Comparison of ENCODE assay signal across 27 cellular contexts in genomic region chr10:75007646-75008045, GRCh38.
A peak's percentile ranks its signal among the peaks of the same experiment; 100 is the strongest.
DNase-seq lines count a peak whose midpoint lies in the region; ATAC-seq lines count a peak whose summit lies in the region.
"Had no signal": no experiment of that assay in that cellular context is flagged by ENCODE, and none has a peak within 500 bp of the region (broad histone marks: within the 10 kb centered on the region; RNA-seq: fewer than 3 reads in every experiment).

No MANE protein-coding gene starts in this region.

- no peaks in the 10 kb centered on the region for H3K36me3 ChIP-seq in CD8-positive, alpha-beta memory T cell (ENCODE audit: insufficient read depth, low read length)
- H3K36me3 ChIP-seq: MG63, vagina had no signal

- H3K27me3 Mint-ChIP-seq in activated CD4-positive, alpha-beta T cell treated with anti-CD3 and anti-CD28 coated beads, Interleukin-2, amount 10 ng/mL, durations not matched to agents 24 days and 14 days = no peaks in the 10 kb centered on the region
- H3K27me3 Mint-ChIP-seq in CD8-positive, alpha-beta memory T cell = no peaks in the 10 kb centered on the region
- H3K27me3 Mint-ChIP-seq in activated T-helper 2 cell treated with anti-CD3 and anti-CD28 coated beads, Interferon-gamma antibody, Interleukin-2, Interleukin-4, amounts not matched to agents 10 μg/mL and 5 μg/mL and 100 μg/mL, durations not matched to agents 14 hours and 24 hours and 36 hours (ENCODE audit: low read depth) = no peaks in the 10 kb centered on the region
- H3K27me3 Mint-ChIP-seq in naive B cell = no peaks in the 10 kb centered on the region

- H3K27ac ChIP-seq in CD8-positive, alpha-beta memory T cell (ENCODE audit: low read depth, low read length) = no peak overlapping the region
- H3K27ac ChIP-seq: gastrocnemius medialis, HL-60, vagina had no signal

- no peak overlapping the region for H3K27ac Mint-ChIP-seq in activated CD4-positive, alpha-beta T cell treated with anti-CD3 and anti-CD28 coated beads, Interleukin-2, amount 10 ng/mL, durations not matched to agents 24 days and 14 days
- H3K27ac Mint-ChIP-seq in CD8-positive, alpha-beta memory T cell = peak overlapping the region in 7 of 8 donors; percentile 35 to 87 (median 66)
- H3K27ac Mint-ChIP-seq in activated T-helper 2 cell treated with anti-CD3 and anti-CD28 coated beads, Interferon-gamma antibody, Interleukin-2, Interleukin-4, amounts not matched to agents 10 μg/mL and 5 μg/mL and 100 μg/mL, durations not matched to agents 14 hours and 24 hours and 36 hours = peak overlapping the region; percentile 15
- H3K27ac Mint-ChIP-seq in naive B cell = peak overlapping the region in 3 of 6 donors; percentile 11 to 36 (median 24)
- H3K27ac Mint-ChIP-seq: HFFc6 had no signal

- H3K36me3 Mint-ChIP-seq in activated CD4-positive, alpha-beta T cell treated with anti-CD3 and anti-CD28 coated beads, Interleukin-2, amount 10 ng/mL, durations not matched to agents 24 days and 14 days (ENCODE audit: low read depth) = peaks cover 4% of the 10 kb centered on the region
- peaks cover 12 to 42% (median 15%) of the 10 kb centered on the region in 3 donors for H3K36me3 Mint-ChIP-seq in CD8-positive, alpha-beta memory T cell
- peaks cover 15% of the 10 kb centered on the region for H3K36me3 Mint-ChIP-seq in activated T-helper 2 cell treated with anti-CD3 and anti-CD28 coated beads, Interferon-gamma antibody, Interleukin-2, Interleukin-4, amounts not matched to agents 10 μg/mL and 5 μg/mL and 100 μg/mL, durations not matched to agents 14 hours and 24 hours and 36 hours (ENCODE audit: low read depth)
- H3K36me3 Mint-ChIP-seq in naive B cell = peaks cover 4 to 7% of the 10 kb centered on the region in 2 donors

- H3K9me3 ChIP-seq in CD8-positive, alpha-beta memory T cell (ENCODE audit: low read length) = no peaks in the 10 kb centered on the region
- H3K9me3 ChIP-seq: gastrocnemius medialis, MG63, spleen, vagina had no signal

- intact Hi-C loops in activated CD4-positive, alpha-beta T cell treated with anti-CD3 and anti-CD28 coated beads, Interleukin-2, amount 10 ng/mL, durations not matched to agents 24 days and 14 days (cut with micrococcal nuclease) = loop anchor here (5.0 kb wide), 1 partner anchor 155 kb away; no protein-coding TSS in a partner anchor
- intact Hi-C loops in activated T-helper 2 cell treated with anti-CD3 and anti-CD28 coated beads, Interferon-gamma antibody, Interleukin-2, Interleukin-4, amounts not matched to agents 10 μg/mL and 5 μg/mL and 100 μg/mL, durations not matched to agents 14 hours and 24 hours and 36 hours (cut with micrococcal nuclease) = no loop called here
- intact Hi-C loops in Right ventricle myocardium superior (cut with DNase I) = no loop called here

- H3K4me3 Mint-ChIP-seq in activated CD4-positive, alpha-beta T cell treated with anti-CD3 and anti-CD28 coated beads, Interleukin-2, amount 10 ng/mL, durations not matched to agents 24 days and 14 days = peak overlapping the region; percentile 38
- H3K4me3 Mint-ChIP-seq in CD8-positive, alpha-beta memory T cell = peak overlapping the region in 4 of 7 donors; percentile 6 to 74 (median 31)
- H3K4me3 Mint-ChIP-seq in activated T-helper 2 cell treated with anti-CD3 and anti-CD28 coated beads, Interferon-gamma antibody, Interleukin-2, Interleukin-4, amounts not matched to agents 10 μg/mL and 5 μg/mL and 100 μg/mL, durations not matched to agents 14 hours and 24 hours and 36 hours (ENCODE audit: low read depth) = peak overlapping the region; percentile 10
- peak overlapping the region in 6 of 8 donors; percentile 3 to 81 (median 42) for H3K4me3 Mint-ChIP-seq in naive B cell
- H3K4me3 Mint-ChIP-seq: HFFc6 had no signal

- no peak for DNase-seq in activated CD4-positive, alpha-beta T cell treated with anti-CD3 and anti-CD28 coated beads, Interleukin-2, amount 10 ng/mL, durations not matched to agents 24 days and 14 days
- DNase-seq in activated CD4-positive, alpha-beta T cell treated with anti-CD3 and anti-CD28 coated beads, Interleukin-2, amount 50 U/mL, for 1 hour = no peak
- DNase-seq in CD8-positive, alpha-beta memory T cell = no peak
- no peak for DNase-seq in activated T-helper 2 cell treated with anti-CD3 and anti-CD28 coated beads, Interferon-gamma antibody, Interleukin-2, Interleukin-4, amounts not matched to agents 10 μg/mL and 5 μg/mL and 100 μg/mL, durations not matched to agents 14 hours and 24 hours and 36 hours (ENCODE audit: low spot score)
- DNase-seq in naive B cell (no peak), Right ventricle myocardium superior (no peak), KBM-7 (no peak), inferior parietal cortex (ENCODE audit: extremely low spot score) (no peak)
- DNase-seq: caudate nucleus; erythroblast; gastrocnemius medialis; HFFc6; IMR-90; MG63; NCI-H1436 treated with DMSO at 0.1 percent for 48 hours; NCI-H2171; NCI-H526; occipital lobe; retina; RPMI8226; spleen; stimulated activated CD4-positive, alpha-beta T cell treated with anti-CD3 and anti-CD28 coated beads, Interleukin-4, amount 100 ng/mL, for 4 hours; substantia nigra had no signal

- H3K9me3 Mint-ChIP-seq in activated CD4-positive, alpha-beta T cell treated with anti-CD3 and anti-CD28 coated beads, Interleukin-2, amount 10 ng/mL, durations not matched to agents 24 days and 14 days = no peaks in the 10 kb centered on the region
- H3K9me3 Mint-ChIP-seq in CD8-positive, alpha-beta memory T cell = no peaks in the 10 kb centered on the region
- no peaks in the 10 kb centered on the region for H3K9me3 Mint-ChIP-seq in activated T-helper 2 cell treated with anti-CD3 and anti-CD28 coated beads, Interferon-gamma antibody, Interleukin-2, Interleukin-4, amounts not matched to agents 10 μg/mL and 5 μg/mL and 100 μg/mL, durations not matched to agents 14 hours and 24 hours and 36 hours
- no peaks in the 10 kb centered on the region for H3K9me3 Mint-ChIP-seq in naive B cell
- H3K9me3 Mint-ChIP-seq: HFFc6 had no signal

- in situ Hi-C loops in KBM-7 (cut with MboI; ENCODE audit: low pct_unique_long_range_greater_than_20kb, low sequenced_read_pairs) = no loop called here

- no peak overlapping the region for H3K4me3 ChIP-seq in CD8-positive, alpha-beta memory T cell (ENCODE audit: low read length)
- H3K4me3 ChIP-seq: gastrocnemius medialis, lung, MG63, spleen, vagina had no signal

- CTCF ChIA-PET in CD8-positive, alpha-beta memory T cell (lab: Charles Lee) = no interaction called here

- no peaks in the 10 kb centered on the region for H3K27me3 ChIP-seq in CD8-positive, alpha-beta memory T cell (ENCODE audit: insufficient read depth, low read length, poor library complexity, severe bottlenecking)
- H3K27me3 ChIP-seq: gastrocnemius medialis, MG63, spleen, vagina had no signal

- POLR2A ChIA-PET in CD8-positive, alpha-beta memory T cell (lab: Charles Lee) = no interaction called here

- no peaks in the 10 kb centered on the region for H3K4me1 ChIP-seq in CD8-positive, alpha-beta memory T cell (ENCODE audit: insufficient read depth, low read length)

- ATAC-seq in naive B cell (ENCODE audit: low read depth in 2 of 2) = no peak
- ATAC-seq in Right ventricle myocardium superior (ENCODE audit: poor library complexity) = no peak
- ATAC-seq: gastrocnemius medialis, SK-N-SH treated with all-trans-retinoic acid at 6 μM for 48 hours had no signal

- H3K4me1 Mint-ChIP-seq in activated CD4-positive, alpha-beta T cell treated with anti-CD3 and anti-CD28 coated beads, Interleukin-2, amount 10 ng/mL, durations not matched to agents 24 days and 14 days = peaks cover 17% of the 10 kb centered on the region
- H3K4me1 Mint-ChIP-seq in CD8-positive, alpha-beta memory T cell = peaks cover 26 to 43% (median 30%) of the 10 kb centered on the region in 3 donors
- peaks cover 25% of the 10 kb centered on the region for H3K4me1 Mint-ChIP-seq in activated T-helper 2 cell treated with anti-CD3 and anti-CD28 coated beads, Interferon-gamma antibody, Interleukin-2, Interleukin-4, amounts not matched to agents 10 μg/mL and 5 μg/mL and 100 μg/mL, durations not matched to agents 14 hours and 24 hours and 36 hours (ENCODE audit: low read depth)
- H3K4me1 Mint-ChIP-seq in naive B cell = peaks cover 14 to 20% (median 16%) of the 10 kb centered on the region in 3 donors
